In genomic region chr1:17837631-17838030, GRCh38 we compare ENCODE assay signal across 22 cellular contexts.
"Had no signal": no experiment of that assay in that cellular context is flagged by ENCODE, and none has a peak within 500 bp of the region (broad histone marks: within the 10 kb centered on the region; RNA-seq: fewer than 3 reads in every experiment).

No MANE protein-coding gene starts in this region.

- H3K4me3 Mint-ChIP-seq: activated B cell treated with CpG ODN at 0.5 μM for 24 hours; activated CD8-positive, alpha-beta T cell treated with anti-CD3 and anti-CD28 coated beads, Interleukin-2, amount 10 ng/mL, durations not matched to agents 7 days and 5 days; activated naive CD4-positive, alpha-beta T cell treated with anti-CD3 and anti-CD28 coated beads, Interleukin-2, amount 10 ng/mL, durations not matched to agents 7 days and 5 days; activated naive CD8-positive, alpha-beta T cell treated with anti-CD3 and anti-CD28 coated beads, Interleukin-2, amount 50 U/mL, for 24 hours; activated T-cell treated with anti-CD3 and anti-CD28 coated beads, Interleukin-2, amount 50 U/mL, for 24 hours had no signal

- H3K9me3 Mint-ChIP-seq: activated B cell treated with CpG ODN at 0.5 μM for 24 hours; activated naive CD4-positive, alpha-beta T cell treated with anti-CD3 and anti-CD28 coated beads, Interleukin-2, amount 10 ng/mL, durations not matched to agents 7 days and 5 days; activated naive CD8-positive, alpha-beta T cell treated with anti-CD3 and anti-CD28 coated beads, Interleukin-2, amount 50 U/mL, for 24 hours; activated T-cell treated with anti-CD3 and anti-CD28 coated beads, Interleukin-2, amount 50 U/mL, for 24 hours had no signal

- H3K27ac ChIP-seq: ascending aorta, tibial nerve had no signal

- H3K9me3 ChIP-seq: ascending aorta, tibial nerve had no signal

- H3K36me3 Mint-ChIP-seq: activated naive CD4-positive, alpha-beta T cell treated with anti-CD3 and anti-CD28 coated beads, Interleukin-2, amount 10 ng/mL, durations not matched to agents 7 days and 5 days had no signal

- H3K27ac Mint-ChIP-seq: activated B cell treated with CpG ODN at 0.5 μM for 24 hours; activated CD8-positive, alpha-beta T cell treated with anti-CD3 and anti-CD28 coated beads, Interleukin-2, amount 10 ng/mL, durations not matched to agents 7 days and 5 days; activated naive CD4-positive, alpha-beta T cell treated with anti-CD3 and anti-CD28 coated beads, Interleukin-2, amount 10 ng/mL, durations not matched to agents 7 days and 5 days; activated naive CD8-positive, alpha-beta T cell treated with anti-CD3 and anti-CD28 coated beads, Interleukin-2, amount 50 U/mL, for 24 hours; activated T-cell treated with anti-CD3 and anti-CD28 coated beads, Interleukin-2, amount 50 U/mL, for 24 hours had no signal

- ATAC-seq: activated CD8-positive, alpha-beta T cell treated with anti-CD3 and anti-CD28 coated beads, Interleukin-2, amount 10 ng/mL, durations not matched to agents 7 days and 5 days; activated naive CD8-positive, alpha-beta T cell treated with anti-CD3 and anti-CD28 coated beads, Interleukin-2, amount 50 U/mL, for 24 hours; left lobe of liver had no signal

- H3K36me3 ChIP-seq: ascending aorta, tibial nerve had no signal

- H3K4me3 ChIP-seq: ascending aorta, lung, tibial nerve had no signal

- DNase-seq: activated B cell treated with CpG ODN at 0.5 μM for 24 hours; activated CD4-positive, alpha-beta T cell treated with anti-CD3 and anti-CD28 coated beads for 48 hours; activated CD8-positive, alpha-beta T cell treated with anti-CD3 and anti-CD28 coated beads, Interleukin-2, amount 10 ng/mL, durations not matched to agents 7 days and 5 days; activated effector memory CD4-positive, alpha-beta T cell treated with Interleukin-2 at 50 U/mL for 16 hours; activated naive CD4-positive, alpha-beta T cell treated with anti-CD3 and anti-CD28 coated beads, Interleukin-2, amount 10 ng/mL, durations not matched to agents 7 days and 5 days; activated naive CD8-positive, alpha-beta T cell treated with anti-CD3 and anti-CD28 coated beads, Interleukin-2, amount 50 U/mL, for 24 hours; activated T-cell treated with anti-CD3 and anti-CD28 coated beads, Interleukin-2, amount 50 U/mL, for 24 hours; cerebellar nuclear complex; effector CD4-positive, alpha-beta T cell; foreskin melanocyte; hypothalamus; islet precursor cell; occipital lobe; stimulated activated CD4-positive, alpha-beta T cell treated with anti-CD3 and anti-CD28 coated beads, Interleukin-2, amount 100 ng/mL, for 24 hours; stimulated activated naive CD4-positive, alpha-beta T cell treated with Interleukin-2 at 50 U/mL for 16 hours; substantia nigra; SW 1271; T-helper 2 cell had no signal

- H3K27me3 ChIP-seq: ascending aorta had no signal

- H3K4me1 ChIP-seq: ascending aorta, tibial nerve had no signal

- H3K4me1 Mint-ChIP-seq: activated B cell treated with CpG ODN at 0.5 μM for 24 hours; activated naive CD4-positive, alpha-beta T cell treated with anti-CD3 and anti-CD28 coated beads, Interleukin-2, amount 10 ng/mL, durations not matched to agents 7 days and 5 days; activated naive CD8-positive, alpha-beta T cell treated with anti-CD3 and anti-CD28 coated beads, Interleukin-2, amount 50 U/mL, for 24 hours had no signal
